8 cellular contexts compared by ENCODE assay signal in genomic region chr3:160400631-160401150, GRCh38. TPM values are rescaled to one million over a fixed set of nuclear protein-coding genes. Genes with fewer than 3 reads are reported as not detected.
DNase-seq lines count a peak whose midpoint lies in the region; ATAC-seq and TF ChIP-seq lines count a peak whose summit lies in the region.

No MANE protein-coding gene starts in this region.

- intact Hi-C loops in MCF 10A (cut with micrococcal nuclease) (loop anchor here (5.0 kb wide), 1 partner anchor 47 kb away; the partner anchor contains the start of gene TRIM59), left colon (cut with DNase I, micrococcal nuclease) (no loop called here)

- H3K27ac Mint-ChIP-seq in MCF 10A (ENCODE audit: low read depth, unreplicated experiment), result peak overlapping the region; percentile 100

- POLR2A ChIA-PET in MCF 10A (lab: Yijun Ruan, JAX), result interaction anchor here (0.9 to 5.5 kb wide), 8 partner anchors 9 to 48 kb away, joined by 4 to 70 read pairs (median 15); partner anchors contain the start of gene TRIM59

- ATAC-seq in activated CD4-positive, CD25-positive, alpha-beta regulatory T cell treated with anti-CD3 and anti-CD28 coated beads, Interleukin-2, amount 50 U/mL, for 24 hours, result no peak
- peak; percentile 27 for ATAC-seq in left colon

- BruUV-seq in MCF 10A (replicated peaks; lab: Mats Ljungman, UMichigan), result no TSS peak

- no peaks in the 10 kb centered on the region for H3K36me3 ChIP-seq in Peyer's patch

- H3K27me3 ChIP-seq in Peyer's patch, result no peaks in the 10 kb centered on the region

- CTCF ChIA-PET in MCF 10A (lab: Yijun Ruan, JAX), result interaction anchor here (1.0 to 2.9 kb wide), 3 partner anchors 11 to 238 kb away, joined by 4 to 26 read pairs (median 5); no protein-coding TSS in a partner anchor

- TF ChIP-seq POLR2A in Peyer's patch (IDR thresholded peaks at IDR 0.05), result no peak

- peak overlapping the region; percentile 66 to 79 (median 76) for H3K4me3 ChIP-seq in Peyer's patch

- no peaks in the 10 kb centered on the region for H3K9me3 Mint-ChIP-seq in MCF 10A (ENCODE audit: unreplicated experiment)

- no peaks in the 10 kb centered on the region for H3K9me3 ChIP-seq in Peyer's patch

- peak overlapping the region; percentile 88 for H3K4me3 Mint-ChIP-seq in MCF 10A (ENCODE audit: unreplicated experiment)

- TF ChIP-seq CTCF in Peyer's patch (IDR thresholded peaks at IDR 0.05), result no peak
- TF ChIP-seq CTCF in MCF 10A (IDR thresholded peaks at IDR 0.05; ENCODE audit: unreplicated experiment), result no peak

- DNase-seq in activated CD4-positive, CD25-positive, alpha-beta regulatory T cell treated with anti-CD3 and anti-CD28 coated beads, Interleukin-2, amount 50 U/mL, for 72 hours, result peak; percentile 47
- peak in 2 of 3 donors; percentile 57 to 69 for DNase-seq in Peyer's patch
- no peak for DNase-seq in MCF 10A (ENCODE audit: unreplicated experiment)
- DNase-seq in left colon, result peak in 1 of 2 donors; percentile 48
- peak; percentile 4 for DNase-seq in stimulated activated CD8-positive, alpha-beta memory T cell treated with anti-CD3 and anti-CD28 coated beads, Interleukin-12 subunit alpha, Interleukin-12 subunit beta, amount 100 ng/mL, for 1 hour (ENCODE audit: low read depth)
- no peak for DNase-seq in NOMO-1 treated with DMSO at 0.1 percent for 48 hours (lab: John Stamatoyannopoulos, UW; ENCODE audit: unreplicated experiment)
- DNase-seq in amniotic stem cell (lab: John Stamatoyannopoulos, UW), result no peak

- peaks cover 0 to 7% (median 6%) of the 10 kb centered on the region in 4 donors for H3K4me1 ChIP-seq in Peyer's patch

- H3K27me3 Mint-ChIP-seq in MCF 10A (ENCODE audit: insufficient read depth, unreplicated experiment), result no peaks in the 10 kb centered on the region

- peaks cover 26% of the 10 kb centered on the region for H3K4me1 Mint-ChIP-seq in MCF 10A (ENCODE audit: insufficient read depth, unreplicated experiment)

- H3K27ac ChIP-seq in Peyer's patch, result peak overlapping the region; percentile 83 to 94 (median 86)

- peaks cover 50% of the 10 kb centered on the region for H3K36me3 Mint-ChIP-seq in MCF 10A (ENCODE audit: insufficient read depth, unreplicated experiment)

RNA-seq across cellular contexts. Expression of gene SMC4, which starts 1.2 kb away (rescaled TPM):
- total RNA-seq in Peyer's patch (100 to 1,000 TPM in 1 of 4 donors, 10 to 100 TPM in 3; 34.3 to 123 (median 50.8) TPM), MCF 10A (2022) (89.3 and 116 TPM in 2 replicates), left colon (10 to 100 TPM; 30.9 to 35.5 TPM)

RNA-seq across cellular contexts. Expression of gene IFT80, which starts 1.7 kb away (rescaled TPM):
- total RNA-seq in Peyer's patch, result 10 to 100 TPM; 10.5 to 35.5 (median 15.4) TPM
- 22.6 and 29.0 TPM in 2 replicates for total RNA-seq in MCF 10A (2022)
- total RNA-seq in left colon, result 10 to 100 TPM; 11.1 to 15.0 TPM

RNA-seq across cellular contexts. Expression of gene TRIM59, which starts 48.9 kb away (rescaled TPM):
- total RNA-seq in Peyer's patch, result 1 to 10 TPM; 1.7 to 6.7 (median 4.1) TPM
- total RNA-seq in MCF 10A (2022), result 12.1 and 15.1 TPM in 2 replicates
- 1 to 10 TPM; 5.4 to 5.7 TPM for total RNA-seq in left colon

Comparison
In these comparisons a context has a peak if more than half of its experiments do, and no peak if none do; other contexts are left out.
1. DNase-seq: peak in activated CD4-positive, CD25-positive, alpha-beta regulatory T cell treated with anti-CD3 and anti-CD28 coated beads, Interleukin-2, amount 50 U/mL, for 72 hours (single experiment), Peyer's patch (2 of 3) and stimulated activated CD8-positive, alpha-beta memory T cell treated with anti-CD3 and anti-CD28 coated beads, Interleukin-12 subunit alpha, Interleukin-12 subunit beta, amount 100 ng/mL, for 1 hour (single experiment); none in MCF 10A (single experiment), NOMO-1 treated with DMSO at 0.1 percent for 48 hours (single experiment) and amniotic stem cell (single experiment).